ENCODE assay signal across 3 cellular contexts in the genomic region with DNA sequence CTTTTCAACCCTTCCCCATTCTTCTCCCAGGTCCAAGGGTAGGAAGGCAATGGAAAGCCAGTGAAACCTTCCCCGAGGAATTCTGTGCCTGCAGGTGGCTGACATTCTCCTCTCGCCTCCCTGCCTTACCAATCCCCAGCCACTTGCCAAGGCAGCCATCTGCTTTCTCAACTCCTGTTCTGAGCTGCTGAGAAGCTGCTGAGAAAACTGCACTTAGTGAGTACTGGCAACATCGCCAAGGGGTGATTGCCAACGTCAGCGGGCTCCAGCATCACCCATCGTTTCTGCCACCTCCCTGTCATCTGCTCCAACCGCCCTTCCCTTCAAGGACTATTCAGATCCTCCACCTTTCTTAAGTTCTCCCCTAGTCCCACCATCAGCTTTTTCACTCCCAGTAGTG.
TF ChIP-seq lines count a peak whose summit lies in the region.

No MANE protein-coding gene starts in this region.

TF ChIP-seq in IMR-90, 13 proteins besides CTCF, POLR2A, EP300 and RAD21:
- no peak for TF ChIP-seq MXI1 (IDR thresholded peaks at IDR 0.05; ENCODE audit: borderline replicate concordance, low read depth, low read length)
- TF ChIP-seq MAZ (IDR thresholded peaks at IDR 0.05; ENCODE audit: borderline replicate concordance, low read depth, low read length), result no peak
- TF ChIP-seq, protein P1, sequence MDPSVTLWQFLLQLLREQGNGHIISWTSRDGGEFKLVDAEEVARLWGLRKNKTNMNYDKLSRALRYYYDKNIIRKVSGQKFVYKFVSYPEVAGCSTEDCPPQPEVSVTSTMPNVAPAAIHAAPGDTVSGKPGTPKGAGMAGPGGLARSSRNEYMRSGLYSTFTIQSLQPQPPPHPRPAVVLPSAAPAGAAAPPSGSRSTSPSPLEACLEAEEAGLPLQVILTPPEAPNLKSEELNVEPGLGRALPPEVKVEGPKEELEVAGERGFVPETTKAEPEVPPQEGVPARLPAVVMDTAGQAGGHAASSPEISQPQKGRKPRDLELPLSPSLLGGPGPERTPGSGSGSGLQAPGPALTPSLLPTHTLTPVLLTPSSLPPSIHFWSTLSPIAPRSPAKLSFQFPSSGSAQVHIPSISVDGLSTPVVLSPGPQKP (IDR thresholded peaks at IDR 0.05; ENCODE audit: borderline replicate concordance, low read depth, low read length), result no peak
- no peak for TF ChIP-seq BHLHE40 (IDR thresholded peaks at IDR 0.05; ENCODE audit: low read depth, low read length)
- no peak for TF ChIP-seq FOS (IDR thresholded peaks at IDR 0.05; ENCODE audit: low read depth, low read length)
- no peak for TF ChIP-seq NFE2L2 (IDR thresholded peaks at IDR 0.05; ENCODE audit: low read depth, low read length)
- no peak for TF ChIP-seq RFX5 (IDR thresholded peaks at IDR 0.05; ENCODE audit: low read depth, low read length)
- TF ChIP-seq, protein P2, sequence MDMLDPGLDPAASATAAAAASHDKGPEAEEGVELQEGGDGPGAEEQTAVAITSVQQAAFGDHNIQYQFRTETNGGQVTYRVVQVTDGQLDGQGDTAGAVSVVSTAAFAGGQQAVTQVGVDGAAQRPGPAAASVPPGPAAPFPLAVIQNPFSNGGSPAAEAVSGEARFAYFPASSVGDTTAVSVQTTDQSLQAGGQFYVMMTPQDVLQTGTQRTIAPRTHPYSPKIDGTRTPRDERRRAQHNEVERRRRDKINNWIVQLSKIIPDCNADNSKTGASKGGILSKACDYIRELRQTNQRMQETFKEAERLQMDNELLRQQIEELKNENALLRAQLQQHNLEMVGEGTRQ (IDR thresholded peaks at IDR 0.05; ENCODE audit: low read depth, low read length), result no peak
- TF ChIP-seq CEBPB (IDR thresholded peaks at IDR 0.05; ENCODE audit: low read depth, low read length), result no peak
- TF ChIP-seq RCOR1 (IDR thresholded peaks at IDR 0.05; ENCODE audit: insufficient replicate concordance, low read length), result no peak
- TF ChIP-seq MAFK (IDR thresholded peaks at IDR 0.05; ENCODE audit: low read depth, low read length), result no peak
- no peak for TF ChIP-seq SMC3 (IDR thresholded peaks at IDR 0.05; ENCODE audit: low read depth, low read length)
- TF ChIP-seq CHD1 (IDR thresholded peaks at IDR 0.05; ENCODE audit: low read depth, low read length), result no peak

TF ChIP-seq in H1, 55 proteins besides CTCF, POLR2A, EP300 and RAD21 (continues in another document):
- no peak for TF ChIP-seq SP4 (IDR thresholded peaks at IDR 0.05; ENCODE audit: low read length)
- TF ChIP-seq SUZ12 (IDR thresholded peaks at IDR 0.05; ENCODE audit: low read length), result no peak
- no peak for TF ChIP-seq POLR2AphosphoS5 (IDR thresholded peaks at IDR 0.05; ENCODE audit: low read depth, low read length)
- TF ChIP-seq ASH2L (IDR thresholded peaks at IDR 0.05; ENCODE audit: low read length), result no peak
- TF ChIP-seq, protein P3, sequence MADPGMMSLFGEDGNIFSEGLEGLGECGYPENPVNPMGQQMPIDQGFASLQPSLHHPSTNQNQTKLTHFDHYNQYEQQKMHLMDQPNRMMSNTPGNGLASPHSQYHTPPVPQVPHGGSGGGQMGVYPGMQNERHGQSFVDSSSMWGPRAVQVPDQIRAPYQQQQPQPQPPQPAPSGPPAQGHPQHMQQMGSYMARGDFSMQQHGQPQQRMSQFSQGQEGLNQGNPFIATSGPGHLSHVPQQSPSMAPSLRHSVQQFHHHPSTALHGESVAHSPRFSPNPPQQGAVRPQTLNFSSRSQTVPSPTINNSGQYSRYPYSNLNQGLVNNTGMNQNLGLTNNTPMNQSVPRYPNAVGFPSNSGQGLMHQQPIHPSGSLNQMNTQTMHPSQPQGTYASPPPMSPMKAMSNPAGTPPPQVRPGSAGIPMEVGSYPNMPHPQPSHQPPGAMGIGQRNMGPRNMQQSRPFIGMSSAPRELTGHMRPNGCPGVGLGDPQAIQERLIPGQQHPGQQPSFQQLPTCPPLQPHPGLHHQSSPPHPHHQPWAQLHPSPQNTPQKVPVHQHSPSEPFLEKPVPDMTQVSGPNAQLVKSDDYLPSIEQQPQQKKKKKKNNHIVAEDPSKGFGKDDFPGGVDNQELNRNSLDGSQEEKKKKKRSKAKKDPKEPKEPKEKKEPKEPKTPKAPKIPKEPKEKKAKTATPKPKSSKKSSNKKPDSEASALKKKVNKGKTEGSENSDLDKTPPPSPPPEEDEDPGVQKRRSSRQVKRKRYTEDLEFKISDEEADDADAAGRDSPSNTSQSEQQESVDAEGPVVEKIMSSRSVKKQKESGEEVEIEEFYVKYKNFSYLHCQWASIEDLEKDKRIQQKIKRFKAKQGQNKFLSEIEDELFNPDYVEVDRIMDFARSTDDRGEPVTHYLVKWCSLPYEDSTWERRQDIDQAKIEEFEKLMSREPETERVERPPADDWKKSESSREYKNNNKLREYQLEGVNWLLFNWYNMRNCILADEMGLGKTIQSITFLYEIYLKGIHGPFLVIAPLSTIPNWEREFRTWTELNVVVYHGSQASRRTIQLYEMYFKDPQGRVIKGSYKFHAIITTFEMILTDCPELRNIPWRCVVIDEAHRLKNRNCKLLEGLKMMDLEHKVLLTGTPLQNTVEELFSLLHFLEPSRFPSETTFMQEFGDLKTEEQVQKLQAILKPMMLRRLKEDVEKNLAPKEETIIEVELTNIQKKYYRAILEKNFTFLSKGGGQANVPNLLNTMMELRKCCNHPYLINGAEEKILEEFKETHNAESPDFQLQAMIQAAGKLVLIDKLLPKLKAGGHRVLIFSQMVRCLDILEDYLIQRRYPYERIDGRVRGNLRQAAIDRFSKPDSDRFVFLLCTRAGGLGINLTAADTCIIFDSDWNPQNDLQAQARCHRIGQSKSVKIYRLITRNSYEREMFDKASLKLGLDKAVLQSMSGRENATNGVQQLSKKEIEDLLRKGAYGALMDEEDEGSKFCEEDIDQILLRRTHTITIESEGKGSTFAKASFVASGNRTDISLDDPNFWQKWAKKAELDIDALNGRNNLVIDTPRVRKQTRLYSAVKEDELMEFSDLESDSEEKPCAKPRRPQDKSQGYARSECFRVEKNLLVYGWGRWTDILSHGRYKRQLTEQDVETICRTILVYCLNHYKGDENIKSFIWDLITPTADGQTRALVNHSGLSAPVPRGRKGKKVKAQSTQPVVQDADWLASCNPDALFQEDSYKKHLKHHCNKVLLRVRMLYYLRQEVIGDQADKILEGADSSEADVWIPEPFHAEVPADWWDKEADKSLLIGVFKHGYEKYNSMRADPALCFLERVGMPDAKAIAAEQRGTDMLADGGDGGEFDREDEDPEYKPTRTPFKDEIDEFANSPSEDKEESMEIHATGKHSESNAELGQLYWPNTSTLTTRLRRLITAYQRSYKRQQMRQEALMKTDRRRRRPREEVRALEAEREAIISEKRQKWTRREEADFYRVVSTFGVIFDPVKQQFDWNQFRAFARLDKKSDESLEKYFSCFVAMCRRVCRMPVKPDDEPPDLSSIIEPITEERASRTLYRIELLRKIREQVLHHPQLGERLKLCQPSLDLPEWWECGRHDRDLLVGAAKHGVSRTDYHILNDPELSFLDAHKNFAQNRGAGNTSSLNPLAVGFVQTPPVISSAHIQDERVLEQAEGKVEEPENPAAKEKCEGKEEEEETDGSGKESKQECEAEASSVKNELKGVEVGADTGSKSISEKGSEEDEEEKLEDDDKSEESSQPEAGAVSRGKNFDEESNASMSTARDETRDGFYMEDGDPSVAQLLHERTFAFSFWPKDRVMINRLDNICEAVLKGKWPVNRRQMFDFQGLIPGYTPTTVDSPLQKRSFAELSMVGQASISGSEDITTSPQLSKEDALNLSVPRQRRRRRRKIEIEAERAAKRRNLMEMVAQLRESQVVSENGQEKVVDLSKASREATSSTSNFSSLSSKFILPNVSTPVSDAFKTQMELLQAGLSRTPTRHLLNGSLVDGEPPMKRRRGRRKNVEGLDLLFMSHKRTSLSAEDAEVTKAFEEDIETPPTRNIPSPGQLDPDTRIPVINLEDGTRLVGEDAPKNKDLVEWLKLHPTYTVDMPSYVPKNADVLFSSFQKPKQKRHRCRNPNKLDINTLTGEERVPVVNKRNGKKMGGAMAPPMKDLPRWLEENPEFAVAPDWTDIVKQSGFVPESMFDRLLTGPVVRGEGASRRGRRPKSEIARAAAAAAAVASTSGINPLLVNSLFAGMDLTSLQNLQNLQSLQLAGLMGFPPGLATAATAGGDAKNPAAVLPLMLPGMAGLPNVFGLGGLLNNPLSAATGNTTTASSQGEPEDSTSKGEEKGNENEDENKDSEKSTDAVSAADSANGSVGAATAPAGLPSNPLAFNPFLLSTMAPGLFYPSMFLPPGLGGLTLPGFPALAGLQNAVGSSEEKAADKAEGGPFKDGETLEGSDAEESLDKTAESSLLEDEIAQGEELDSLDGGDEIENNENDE (IDR thresholded peaks at IDR 0.05; ENCODE audit: insufficient replicate concordance, low read length), result no peak
- no peak for TF ChIP-seq CEBPB (IDR thresholded peaks at IDR 0.05; ENCODE audit: low read depth, low read length)
- no peak for TF ChIP-seq YY1 (IDR thresholded peaks at IDR 0.05; ENCODE audit: low read depth, low read length)
- TF ChIP-seq TBP (IDR thresholded peaks at IDR 0.05; ENCODE audit: low read depth, low read length), result no peak
- TF ChIP-seq POU5F1 (IDR thresholded peaks at IDR 0.05; ENCODE audit: low read depth, low read length), result no peak
- no peak for TF ChIP-seq BCL11A (IDR thresholded peaks at IDR 0.05; ENCODE audit: low read depth in 2 of 2, low read length in 2 of 2)
- TF ChIP-seq JUND (IDR thresholded peaks at IDR 0.05; ENCODE audit: low read length), result no peak
- TF ChIP-seq BRCA1 (IDR thresholded peaks at IDR 0.05; ENCODE audit: low read depth, low read length), result no peak
- TF ChIP-seq TAF1 (IDR thresholded peaks at IDR 0.05; ENCODE audit: low read depth, low read length), result no peak

TF ChIP-seq in GM23338, 12 proteins besides CTCF, POLR2A, EP300 and RAD21 (continues in another document):
- TF ChIP-seq, protein P4, sequence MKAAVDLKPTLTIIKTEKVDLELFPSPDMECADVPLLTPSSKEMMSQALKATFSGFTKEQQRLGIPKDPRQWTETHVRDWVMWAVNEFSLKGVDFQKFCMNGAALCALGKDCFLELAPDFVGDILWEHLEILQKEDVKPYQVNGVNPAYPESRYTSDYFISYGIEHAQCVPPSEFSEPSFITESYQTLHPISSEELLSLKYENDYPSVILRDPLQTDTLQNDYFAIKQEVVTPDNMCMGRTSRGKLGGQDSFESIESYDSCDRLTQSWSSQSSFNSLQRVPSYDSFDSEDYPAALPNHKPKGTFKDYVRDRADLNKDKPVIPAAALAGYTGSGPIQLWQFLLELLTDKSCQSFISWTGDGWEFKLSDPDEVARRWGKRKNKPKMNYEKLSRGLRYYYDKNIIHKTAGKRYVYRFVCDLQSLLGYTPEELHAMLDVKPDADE (IDR thresholded peaks at IDR 0.05), result no peak
- TF ChIP-seq EZH2 (IDR thresholded peaks at IDR 0.05; ENCODE audit: low read depth, unreplicated experiment), result no peak
- TF ChIP-seq ZNF331 (CRISPR knock-in tag; IDR thresholded peaks at IDR 0.05; ENCODE audit: low read depth), result no peak
- TF ChIP-seq EZH2phosphoT487 (IDR thresholded peaks at IDR 0.05; ENCODE audit: unreplicated experiment), result no peak
- TF ChIP-seq ZNF114 (CRISPR knock-in tag; IDR thresholded peaks at IDR 0.05), result no peak
- TF ChIP-seq, protein P5, sequence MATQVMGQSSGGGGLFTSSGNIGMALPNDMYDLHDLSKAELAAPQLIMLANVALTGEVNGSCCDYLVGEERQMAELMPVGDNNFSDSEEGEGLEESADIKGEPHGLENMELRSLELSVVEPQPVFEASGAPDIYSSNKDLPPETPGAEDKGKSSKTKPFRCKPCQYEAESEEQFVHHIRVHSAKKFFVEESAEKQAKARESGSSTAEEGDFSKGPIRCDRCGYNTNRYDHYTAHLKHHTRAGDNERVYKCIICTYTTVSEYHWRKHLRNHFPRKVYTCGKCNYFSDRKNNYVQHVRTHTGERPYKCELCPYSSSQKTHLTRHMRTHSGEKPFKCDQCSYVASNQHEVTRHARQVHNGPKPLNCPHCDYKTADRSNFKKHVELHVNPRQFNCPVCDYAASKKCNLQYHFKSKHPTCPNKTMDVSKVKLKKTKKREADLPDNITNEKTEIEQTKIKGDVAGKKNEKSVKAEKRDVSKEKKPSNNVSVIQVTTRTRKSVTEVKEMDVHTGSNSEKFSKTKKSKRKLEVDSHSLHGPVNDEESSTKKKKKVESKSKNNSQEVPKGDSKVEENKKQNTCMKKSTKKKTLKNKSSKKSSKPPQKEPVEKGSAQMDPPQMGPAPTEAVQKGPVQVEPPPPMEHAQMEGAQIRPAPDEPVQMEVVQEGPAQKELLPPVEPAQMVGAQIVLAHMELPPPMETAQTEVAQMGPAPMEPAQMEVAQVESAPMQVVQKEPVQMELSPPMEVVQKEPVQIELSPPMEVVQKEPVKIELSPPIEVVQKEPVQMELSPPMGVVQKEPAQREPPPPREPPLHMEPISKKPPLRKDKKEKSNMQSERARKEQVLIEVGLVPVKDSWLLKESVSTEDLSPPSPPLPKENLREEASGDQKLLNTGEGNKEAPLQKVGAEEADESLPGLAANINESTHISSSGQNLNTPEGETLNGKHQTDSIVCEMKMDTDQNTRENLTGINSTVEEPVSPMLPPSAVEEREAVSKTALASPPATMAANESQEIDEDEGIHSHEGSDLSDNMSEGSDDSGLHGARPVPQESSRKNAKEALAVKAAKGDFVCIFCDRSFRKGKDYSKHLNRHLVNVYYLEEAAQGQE (IDR thresholded peaks at IDR 0.05; ENCODE audit: unreplicated experiment), result no peak
- TF ChIP-seq STAT1 (IDR thresholded peaks at IDR 0.05; ENCODE audit: unreplicated experiment), result no peak
- no peak for TF ChIP-seq CREB1 (CRISPR knock-in tag; IDR thresholded peaks at IDR 0.05; ENCODE audit: low read depth)
- TF ChIP-seq JUNB (IDR thresholded peaks at IDR 0.05; ENCODE audit: unreplicated experiment), result no peak
